In the genomic region with DNA sequence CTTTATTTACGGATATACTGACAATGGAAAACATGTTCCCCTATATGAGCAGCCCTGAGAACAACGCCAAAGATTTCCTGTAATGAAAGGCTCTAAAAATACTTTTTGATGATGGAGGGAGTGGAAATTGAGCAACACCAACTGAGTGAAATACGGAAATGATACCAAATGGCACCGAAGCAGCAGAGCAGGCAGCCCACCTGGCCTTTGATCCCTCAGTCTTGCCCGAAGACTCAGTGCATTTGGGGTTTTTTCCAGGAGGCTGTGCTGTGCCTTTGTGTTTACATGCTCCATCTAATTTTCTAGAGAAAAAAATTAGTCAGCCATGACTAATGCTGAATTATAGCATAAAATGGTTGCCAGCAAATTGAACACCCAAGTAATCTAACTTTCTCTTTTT, we compare ENCODE assay signal across 11 cellular contexts.
A peak's percentile ranks its signal among the peaks of the same experiment; 100 is the strongest.
DNase-seq lines count a peak whose midpoint lies in the region; ATAC-seq and TF ChIP-seq lines count a peak whose summit lies in the region.
"Had no signal": no experiment of that assay in that cellular context is flagged by ENCODE, and none has a peak within 500 bp of the region (broad histone marks: within the 10 kb centered on the region; RNA-seq: fewer than 3 reads in every experiment).

No MANE protein-coding gene starts in this region.

- no peak overlapping the region for H3K4me3 Mint-ChIP-seq in activated CD4-positive, alpha-beta memory T cell treated with anti-CD3 and anti-CD28 coated beads for 36 hours
- no peak overlapping the region for H3K4me3 Mint-ChIP-seq in memory B cell

- peak; percentile 17 for DNase-seq in A172 (ENCODE audit: low spot score)
- peak; percentile 66 for DNase-seq in HCEC 1CT
- DNase-seq in activated CD4-positive, alpha-beta memory T cell treated with anti-CD3 and anti-CD28 coated beads for 36 hours: peak; percentile 79
- DNase-seq in memory B cell (ENCODE audit: low spot score in 2 of 2): no peak
- no peak for DNase-seq in upper lobe of right lung
- no peak for DNase-seq in NCI-H128 (lab: John Stamatoyannopoulos, UW; ENCODE audit: unreplicated experiment)
- DNase-seq: colonic mucosa, retina, upper lobe of left lung had no signal

- TF ChIP-seq CTCF in upper lobe of right lung (IDR thresholded peaks at IDR 0.05): no peak

- no peaks in the 10 kb centered on the region for H3K4me1 ChIP-seq in upper lobe of right lung
- H3K4me1 ChIP-seq: colonic mucosa, upper lobe of left lung had no signal

- H3K9me3 ChIP-seq in upper lobe of right lung: no peaks in the 10 kb centered on the region
- H3K9me3 ChIP-seq: colonic mucosa, upper lobe of left lung had no signal

- intact Hi-C loops in activated CD4-positive, alpha-beta memory T cell treated with anti-CD3 and anti-CD28 coated beads for 36 hours (cut with micrococcal nuclease): loop anchor here (1.0 to 2.0 kb wide), 4 partner anchors 24 to 168 kb away; no protein-coding TSS in a partner anchor
- intact Hi-C loops in upper lobe of right lung (cut with DNase I): no loop called here

- no peak overlapping the region for H3K4me3 ChIP-seq in upper lobe of right lung
- H3K4me3 ChIP-seq: colonic mucosa, upper lobe of left lung had no signal

- H3K27me3 Mint-ChIP-seq in activated CD4-positive, alpha-beta memory T cell treated with anti-CD3 and anti-CD28 coated beads for 36 hours: no peaks in the 10 kb centered on the region
- H3K27me3 Mint-ChIP-seq in memory B cell: no peaks in the 10 kb centered on the region

- peaks cover 2% of the 10 kb centered on the region for H3K9me3 Mint-ChIP-seq in activated CD4-positive, alpha-beta memory T cell treated with anti-CD3 and anti-CD28 coated beads for 36 hours
- H3K9me3 Mint-ChIP-seq in memory B cell: no peaks in the 10 kb centered on the region

- H3K27me3 ChIP-seq in upper lobe of right lung: no peaks in the 10 kb centered on the region
- H3K27me3 ChIP-seq: colonic mucosa, upper lobe of left lung had no signal

- H3K27ac Mint-ChIP-seq in activated CD4-positive, alpha-beta memory T cell treated with anti-CD3 and anti-CD28 coated beads for 36 hours: peak overlapping the region; percentile 87
- no peak overlapping the region for H3K27ac Mint-ChIP-seq in memory B cell

- CTCF ChIA-PET in activated CD4-positive, alpha-beta memory T cell treated with anti-CD3 and anti-CD28 coated beads for 36 hours (lab: Charles Lee): no interaction called here

- POLR2A ChIA-PET in activated CD4-positive, alpha-beta memory T cell treated with anti-CD3 and anti-CD28 coated beads for 36 hours (lab: Charles Lee): no interaction called here

- H3K36me3 ChIP-seq in upper lobe of right lung: no peaks in the 10 kb centered on the region
- H3K36me3 ChIP-seq: colonic mucosa, upper lobe of left lung had no signal

- peaks cover 47% of the 10 kb centered on the region for H3K4me1 Mint-ChIP-seq in activated CD4-positive, alpha-beta memory T cell treated with anti-CD3 and anti-CD28 coated beads for 36 hours (ENCODE audit: low read depth)
- peaks cover 2% of the 10 kb centered on the region for H3K4me1 Mint-ChIP-seq in memory B cell

- peaks cover 4% of the 10 kb centered on the region for H3K36me3 Mint-ChIP-seq in activated CD4-positive, alpha-beta memory T cell treated with anti-CD3 and anti-CD28 coated beads for 36 hours
- no peaks in the 10 kb centered on the region for H3K36me3 Mint-ChIP-seq in memory B cell

- H3K27ac ChIP-seq in upper lobe of right lung: no peak overlapping the region
- H3K27ac ChIP-seq: colonic mucosa had no signal

- ATAC-seq in memory B cell (ENCODE audit: low read depth) (peak; percentile 26), HG03135 (IDR thresholded peaks at IDR 0.05; ENCODE audit: unreplicated experiment) (no peak), HG02763 (IDR thresholded peaks at IDR 0.05; ENCODE audit: unreplicated experiment) (no peak), upper lobe of right lung (no peak)

Comparison
In these comparisons a context has a peak if more than half of its experiments do, and no peak if none do; other contexts are left out.
1. DNase-seq: peak in A172 (single experiment), HCEC 1CT (single experiment) and activated CD4-positive, alpha-beta memory T cell treated with anti-CD3 and anti-CD28 coated beads for 36 hours (single experiment); none in memory B cell (0 of 2), upper lobe of right lung (single experiment) and NCI-H128 (single experiment).